Comparison of ENCODE assay signal across 2 cellular contexts in genomic region chr1:231965615-231966014, GRCh38.
TF ChIP-seq lines count a peak whose summit lies in the region.

No MANE protein-coding gene starts in this region.

TF ChIP-seq in IMR-90, 13 proteins besides CTCF, POLR2A, EP300 and RAD21:
- TF ChIP-seq MAFK (IDR thresholded peaks at IDR 0.05; ENCODE audit: low read depth, low read length) (no peak), MAZ (IDR thresholded peaks at IDR 0.05; ENCODE audit: borderline replicate concordance, low read depth, low read length) (no peak), NFE2L2 (IDR thresholded peaks at IDR 0.05; ENCODE audit: low read depth, low read length) (peak; percentile 70)

TF ChIP-seq in K562, 482 proteins besides CTCF, POLR2A, EP300 and RAD21:
- no peak for TF ChIP-seq NCOA6 (IDR thresholded peaks at IDR 0.05)
- no peak for TF ChIP-seq SRSF3 (IDR thresholded peaks at IDR 0.05; ENCODE audit: insufficient read depth, low read length)
- peak; percentile 21; the same call in 1 of the 2 replicates for TF ChIP-seq MAFG (tag; conservative IDR thresholded peaks at IDR 0.05)
TF ChIP-seq in K562: peak in this region for 1.
